In the genomic region with DNA sequence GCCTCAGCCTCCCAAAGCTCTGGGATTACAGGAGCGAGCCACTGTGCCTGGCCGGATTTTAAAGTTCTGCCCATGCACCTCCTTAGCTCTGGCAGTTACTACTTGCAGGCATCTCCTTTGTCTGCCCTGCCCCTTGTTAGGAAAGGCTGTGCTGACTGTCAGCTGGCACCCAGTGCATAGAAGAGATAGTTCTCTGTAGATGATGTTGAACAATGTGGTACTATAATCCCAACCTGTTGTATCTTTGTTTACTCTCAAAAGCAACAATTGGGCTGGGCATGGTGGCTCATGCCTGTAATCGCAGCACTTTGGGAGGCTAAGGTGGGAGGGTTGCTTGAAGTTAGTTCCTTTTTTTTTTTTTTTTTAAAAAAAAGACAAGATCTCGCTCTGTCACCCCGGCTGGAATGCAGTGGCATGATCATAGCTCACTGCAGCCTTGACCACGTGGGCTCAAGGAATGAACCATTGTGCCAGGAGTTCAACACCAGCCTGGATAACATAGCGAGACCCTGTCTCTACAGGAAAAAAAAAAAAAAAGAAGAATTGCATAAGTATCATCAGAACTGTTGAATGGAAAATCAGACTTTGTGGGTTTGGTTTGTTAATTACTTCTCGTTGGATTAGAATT, we compare ENCODE assay signal across 13 cellular contexts. TPM values are rescaled to one million over a fixed set of nuclear protein-coding genes. Genes with fewer than 3 reads are reported as not detected.
A peak's percentile ranks its signal among the peaks of the same experiment; 100 is the strongest.
DNase-seq lines count a peak whose midpoint lies in the region; ATAC-seq lines count a peak whose summit lies in the region.
"Had no signal": no experiment of that assay in that cellular context is flagged by ENCODE, and none has a peak within 500 bp of the region (broad histone marks: within the 10 kb centered on the region; RNA-seq: fewer than 3 reads in every experiment).

No MANE protein-coding gene starts in this region.

- in situ Hi-C loops in ACHN (cut with HindIII; ENCODE audit: low pct_ligation_motif_present, low pct_unique_long_range_greater_than_20kb, low sequenced_read_pairs) = no loop called here
- in situ Hi-C loops in SK-MEL-5 (cut with HindIII; ENCODE audit: low pct_unique_long_range_greater_than_20kb, low sequenced_read_pairs) = loop anchor here (25.0 kb wide), 1 partner anchor 124 kb away; no protein-coding TSS in a partner anchor

- intact Hi-C loops in left colon (cut with DNase I, micrococcal nuclease) = no loop called here

- ATAC-seq in left colon (peak; percentile 17), GM21723 (IDR thresholded peaks at IDR 0.05; ENCODE audit: unreplicated experiment) (no peak), GM19395 (IDR thresholded peaks at IDR 0.05; ENCODE audit: unreplicated experiment) (no peak)
- ATAC-seq: natural killer cell treated with Interleukin-12 subunit alpha and Interleukin-12 subunit beta and Interleukin-15 and Interleukin-18, amount 100 ng/mL, for 72 hours had no signal

- DNase-seq in ACHN = peak; percentile 34
- DNase-seq in HK-2 (ENCODE audit: unreplicated experiment) = peak; percentile 35
- DNase-seq in SK-MEL-5 (ENCODE audit: low read depth, low spot score) = peak; percentile 48
- no peak for DNase-seq in left colon
- no peak for DNase-seq in DMS 273 treated with DMSO at 0.1 percent for 48 hours (lab: John Stamatoyannopoulos, UW)
- DNase-seq in globus pallidus (ENCODE audit: low spot score) = no peak
- DNase-seq: colonic mucosa, immature natural killer cell, small intestine, T1000 had no signal

RNA-seq across cellular contexts. Expression of a gene that starts 30.6 kb away (rescaled TPM):
- 20.7 and 23.6 TPM in 2 replicates for total RNA-seq in SK-MEL-5 (2014; rRNA removed; shearing (Covaris generic))
- polyA plus RNA-seq in SK-MEL-5 (2015; cell fraction: cytosol; rRNA removed) = 11.2 and 13.1 TPM in 2 replicates
- polyA plus RNA-seq in SK-MEL-5 (2015; cell fraction: nucleus; rRNA removed) = 15.9 and 22.7 TPM in 2 replicates
- total RNA-seq in left colon = 100 to 1,000 TPM; 410 to 585 TPM

Comparison
In these comparisons a context has a peak if more than half of its experiments do, and no peak if none do; other contexts are left out.
1. DNase-seq: peak in ACHN (single experiment), HK-2 (single experiment) and SK-MEL-5 (single experiment); none in left colon (0 of 2), DMS 273 treated with DMSO at 0.1 percent for 48 hours (single experiment) and globus pallidus (single experiment).
2. RNA of a gene that starts 30.6 kb away (total RNA-seq): 410 to 585 TPM in left colon; 20.7 to 23.6 TPM in SK-MEL-5; every median in the first group is over 10 times any median in the second.